In the genomic region with DNA sequence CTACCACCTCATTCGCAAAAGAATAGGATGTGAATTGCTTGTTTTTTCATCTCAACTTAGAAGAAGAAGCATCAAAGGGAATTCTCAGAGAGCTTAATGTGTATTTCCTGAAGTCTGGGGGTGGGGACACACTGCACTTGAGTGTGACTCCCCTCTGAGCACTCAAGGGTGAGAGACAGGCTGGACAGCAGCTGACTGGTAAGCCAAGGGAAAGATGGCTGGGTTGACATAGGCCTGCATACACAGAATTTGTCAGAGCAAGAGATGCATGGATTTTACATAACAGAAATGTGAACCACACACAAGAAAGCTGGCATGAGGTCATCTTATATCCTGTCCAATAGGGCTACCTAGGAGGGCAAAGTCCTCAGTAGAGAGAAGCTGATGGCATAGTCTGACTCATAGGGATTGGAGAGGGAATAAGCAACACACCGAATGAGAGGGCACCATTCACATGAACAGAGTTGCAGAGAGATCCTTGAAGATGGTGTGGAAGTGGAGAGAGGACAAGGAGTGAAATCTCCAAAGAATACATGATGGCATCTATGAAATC, we compare ENCODE assay signal across 11 cellular contexts.
DNase-seq lines count a peak whose midpoint lies in the region; ATAC-seq, FAIRE-seq and TF ChIP-seq lines count a peak whose summit lies in the region.
"Had no signal": no experiment of that assay in that cellular context is flagged by ENCODE, and none has a peak within 500 bp of the region (broad histone marks: within the 10 kb centered on the region; RNA-seq: fewer than 3 reads in every experiment).

No MANE protein-coding gene starts in this region.

- no peaks in the 10 kb centered on the region for H4K20me1 ChIP-seq in H1 (replicated peaks in 1 of 2; ENCODE audit: control insufficient read depth in 1 of 2, insufficient read depth in 2 of 2, low read length in 2 of 2)

- intact Hi-C loops in CD8-positive, alpha-beta T cell (cut with DNase I, micrococcal nuclease): no loop called here
- intact Hi-C loops in adrenal gland (cut with DNase I): no loop called here

- no peak for DNase-seq in H1 (ENCODE audit: low read depth in 1 of 2, low spot score in 2 of 2)
- DNase-seq in stimulated activated naive B cell treated with anti-CD40 and anti-IgM and Interleukin-4, amounts not matched to agents 10 μg/mL and 1 μg/mL and 100 μg/mL, for 72 hours: peak; percentile 30
- DNase-seq in CD8-positive, alpha-beta T cell: no peak
- no peak for DNase-seq in adrenal gland
- DNase-seq in ureter (ENCODE audit: low spot score): no peak

- peak; percentile 66 for ATAC-seq in GM18909 (IDR thresholded peaks at IDR 0.05; ENCODE audit: poor library complexity, unreplicated experiment)
- ATAC-seq in HG03520 (IDR thresholded peaks at IDR 0.05; ENCODE audit: unreplicated experiment): peak; percentile 44
- ATAC-seq in stimulated activated naive B cell treated with anti-CD40 and anti-IgM and Interleukin-4, amounts not matched to agents 10 μg/mL and 1 μg/mL and 100 μg/mL, for 72 hours (replicated peaks): peak; percentile 71 to 81
- no peak for ATAC-seq in CD8-positive, alpha-beta T cell
- ATAC-seq: gastroesophageal sphincter had no signal

- H4K91ac ChIP-seq in H1 (replicated peaks; ENCODE audit: insufficient read length, low read length): no peak overlapping the region

- no peak for TF ChIP-seq POLR2A in H1 (IDR thresholded peaks at IDR 0.05; ENCODE audit: control extremely low read depth in 1 of 2, low read depth in 2 of 2, low read length in 2 of 2)
- no peak for TF ChIP-seq POLR2A in adrenal gland (IDR thresholded peaks at IDR 0.05)

- no peak overlapping the region for H4K5ac ChIP-seq in H1 (ENCODE audit: insufficient read length, low read depth, low read length)

- no peak overlapping the region for H3K18ac ChIP-seq in H1 (ENCODE audit: extremely low read depth, low read length)

- no peak overlapping the region for H2BK12ac ChIP-seq in H1 (ENCODE audit: low read depth, low read length)

- H3K79me2 ChIP-seq in H1 (ENCODE audit: control insufficient read depth in 1 of 2, insufficient read depth in 2 of 2, low read length in 2 of 2): no peaks in the 10 kb centered on the region

- H2BK20ac ChIP-seq in H1 (ENCODE audit: low read length): no peak overlapping the region

- no peak overlapping the region for H3K4me3 ChIP-seq in H1 (ENCODE audit: extremely low read depth in 1 of 4, insufficient read depth in 2 of 4, low read depth in 3 of 4, low read length in 4 of 4)
- no peak overlapping the region for H3K4me3 ChIP-seq in CD8-positive, alpha-beta T cell (ENCODE audit: low read depth, low read length)
- no peak overlapping the region for H3K4me3 ChIP-seq in adrenal gland
- H3K4me3 ChIP-seq: gastroesophageal sphincter had no signal

- H3K9me3 Mint-ChIP-seq in stimulated activated naive B cell treated with anti-CD40 and anti-IgM and Interleukin-4, amounts not matched to agents 10 μg/mL and 1 μg/mL and 100 μg/mL, for 72 hours: peaks cover 3% of the 10 kb centered on the region in 2 donors
- H3K9me3 Mint-ChIP-seq in CD8-positive, alpha-beta T cell: no peaks in the 10 kb centered on the region
- H3K9me3 Mint-ChIP-seq: brain had no signal

- H3K36me3 ChIP-seq in H1 (ENCODE audit: control insufficient read depth in 2 of 4, insufficient read depth in 4 of 4, low read length in 3 of 4) (no peaks in the 10 kb centered on the region), adrenal gland (replicated peaks in 1 of 2) (no peaks in the 10 kb centered on the region)
- no peaks in the 10 kb centered on the region for H3K36me3 ChIP-seq in CD8-positive, alpha-beta T cell (ENCODE audit: insufficient read depth, low read length)
- H3K36me3 ChIP-seq: gastroesophageal sphincter, neutrophil had no signal

- no peak overlapping the region for H2AK5ac ChIP-seq in H1 (ENCODE audit: low read depth, low read length)

- H3K4me1 ChIP-seq in H1 (replicated peaks in 1 of 4; ENCODE audit: control insufficient read depth in 3 of 4, insufficient read depth in 4 of 4, low read length in 3 of 4) (peaks cover 0 to 4% (median 2%) of the 10 kb centered on the region in 4 experiments; a peak in 3 of 7 replicates), adrenal gland (replicated peaks in 1 of 2) (no peaks in the 10 kb centered on the region)
- H3K4me1 ChIP-seq in CD8-positive, alpha-beta T cell (ENCODE audit: insufficient read depth, low read length): peaks cover 4% of the 10 kb centered on the region
- H3K4me1 ChIP-seq: gastroesophageal sphincter had no signal

- H3K9me3 ChIP-seq in H1 (ENCODE audit: insufficient read depth in 2 of 2, low read depth in 1 of 2, low read length in 1 of 2) (no peaks in the 10 kb centered on the region), adrenal gland (replicated peaks in 1 of 3) (no peaks in the 10 kb centered on the region)
- H3K9me3 ChIP-seq in CD8-positive, alpha-beta T cell (ENCODE audit: low read length): no peaks in the 10 kb centered on the region
- H3K9me3 ChIP-seq: gastroesophageal sphincter, neutrophil had no signal

- H3K4ac ChIP-seq in H1 (replicated peaks; ENCODE audit: insufficient read length, low read depth, low read length): no peak overlapping the region

- no peak overlapping the region for H3K27ac ChIP-seq in H1 (ENCODE audit: low read depth, low read length)
- H3K27ac ChIP-seq in CD8-positive, alpha-beta T cell (ENCODE audit: low read depth, low read length): no peak overlapping the region
- no peak overlapping the region for H3K27ac ChIP-seq in adrenal gland
- H3K27ac ChIP-seq: gastroesophageal sphincter, KMS-11, neutrophil had no signal

- H3K4me2 ChIP-seq in H1 (ENCODE audit: insufficient read depth in 1 of 2, low read depth in 2 of 2, low read length in 2 of 2): no peak overlapping the region
- H3K4me2 ChIP-seq: KMS-11 had no signal

- no peak overlapping the region for H2BK120ac ChIP-seq in H1 (replicated peaks; ENCODE audit: low read depth, low read length)

- no peak overlapping the region for H2AFZ ChIP-seq in H1 (ENCODE audit: low read length)

- no peak overlapping the region for H3K9ac ChIP-seq in H1 (replicated peaks in 1 of 4; ENCODE audit: extremely low read depth in 1 of 4, low read depth in 3 of 4, low read length in 3 of 4)
- H3K9ac ChIP-seq: KMS-11 had no signal

- peaks cover 39 to 54% of the 10 kb centered on the region in 2 donors for H3K4me1 Mint-ChIP-seq in stimulated activated naive B cell treated with anti-CD40 and anti-IgM and Interleukin-4, amounts not matched to agents 10 μg/mL and 1 μg/mL and 100 μg/mL, for 72 hours
- peaks cover 7% of the 10 kb centered on the region for H3K4me1 Mint-ChIP-seq in CD8-positive, alpha-beta T cell (ENCODE audit: low read depth)

- H3K79me1 ChIP-seq in H1 (ENCODE audit: low read depth, low read length): no peaks in the 10 kb centered on the region

- H3K27me3 ChIP-seq in H1 (replicated peaks in 1 of 4; ENCODE audit: control insufficient read depth in 3 of 4, extremely low read depth in 1 of 4, insufficient read depth in 3 of 4, low read length in 3 of 4) (no peaks in the 10 kb centered on the region), adrenal gland (no peaks in the 10 kb centered on the region)
- no peaks in the 10 kb centered on the region for H3K27me3 ChIP-seq in CD8-positive, alpha-beta T cell (ENCODE audit: insufficient read depth, low read length)
- H3K27me3 ChIP-seq: gastroesophageal sphincter had no signal

- H3K23me2 ChIP-seq in H1 (ENCODE audit: low read depth, low read length): no peaks in the 10 kb centered on the region

- peak overlapping the region; percentile 67 to 75 for H3K4me3 Mint-ChIP-seq in stimulated activated naive B cell treated with anti-CD40 and anti-IgM and Interleukin-4, amounts not matched to agents 10 μg/mL and 1 μg/mL and 100 μg/mL, for 72 hours
- no peak overlapping the region for H3K4me3 Mint-ChIP-seq in CD8-positive, alpha-beta T cell
- H3K4me3 Mint-ChIP-seq: brain had no signal

- CTCF ChIA-PET in H1 (lab: Charles Lee; ENCODE audit: partially characterized antibody): interaction anchor here (0.7 to 3.9 kb wide), 12 partner anchors 10 to 227 kb away, joined by 3 to 16 read pairs (median 4); partner anchors contain the start of gene EPB41L4A
- CTCF ChIA-PET in CD8-positive, alpha-beta T cell (lab: Charles Lee): interaction anchor here (0.8 to 1.7 kb wide), 3 partner anchors 17 to 1073 kb away, joined by 3 to 7 read pairs (median 4); no protein-coding TSS in a partner anchor

- H3K23ac ChIP-seq in H1 (ENCODE audit: insufficient read length): no peak overlapping the region

- peak overlapping the region; percentile 94 for H3K27ac Mint-ChIP-seq in stimulated activated naive B cell treated with anti-CD40 and anti-IgM and Interleukin-4, amounts not matched to agents 10 μg/mL and 1 μg/mL and 100 μg/mL, for 72 hours
- H3K27ac Mint-ChIP-seq in CD8-positive, alpha-beta T cell: no peak overlapping the region
- H3K27ac Mint-ChIP-seq: brain had no signal

- POLR2A ChIA-PET in H1 (lab: Charles Lee; ENCODE audit: partially characterized antibody): interaction anchor here (0.6 to 1.1 kb wide), 2 partner anchors 206 to 368 kb away, joined by 3 read pairs; no protein-coding TSS in a partner anchor
- POLR2A ChIA-PET in CD8-positive, alpha-beta T cell (lab: Charles Lee): interaction anchor here (0.7 kb wide), 1 partner anchor 9 kb away, joined by 3 read pairs; no protein-coding TSS in a partner anchor

- no peaks in the 10 kb centered on the region for H3K27me3 Mint-ChIP-seq in stimulated activated naive B cell treated with anti-CD40 and anti-IgM and Interleukin-4, amounts not matched to agents 10 μg/mL and 1 μg/mL and 100 μg/mL, for 72 hours
- peaks cover 12% of the 10 kb centered on the region for H3K27me3 Mint-ChIP-seq in CD8-positive, alpha-beta T cell (ENCODE audit: low read depth)

- H3K56ac ChIP-seq in H1 (replicated peaks; ENCODE audit: insufficient read length, low read depth, low read length): no peak overlapping the region

- 66% methylated on average over 2 of the region's 2 CpGs; no CpG with 5 or more reads in 1 of the 2 experiments for WGBS in H1 (ENCODE audit: extremely low coverage in 1 of 2, insufficient coverage in 1 of 2, insufficient read length in 1 of 2, insufficient replicate concordance in 2 of 2, low coverage in 1 of 2, low lambda C conversion rate in 2 of 2, missing lambda C conversion rate in 1 of 2), 2 experiments
- WGBS in adrenal gland, 4 donors: 33 to 74% (median 49%) methylated on average over 2 of the region's 2 CpGs

- TF ChIP-seq EP300 in H1 (IDR thresholded peaks at IDR 0.05; ENCODE audit: borderline replicate concordance in 1 of 2, low read depth in 2 of 2, low read length in 2 of 2): no peak

- H4K8ac ChIP-seq in H1 (ENCODE audit: extremely low read depth, insufficient read depth, low read length): no peak overlapping the region

- H2BK15ac ChIP-seq in H1 (ENCODE audit: low read length): no peak overlapping the region

- H3K36me3 Mint-ChIP-seq in stimulated activated naive B cell treated with anti-CD40 and anti-IgM and Interleukin-4, amounts not matched to agents 10 μg/mL and 1 μg/mL and 100 μg/mL, for 72 hours: peaks cover 3 to 22% of the 10 kb centered on the region in 2 donors
- H3K36me3 Mint-ChIP-seq in CD8-positive, alpha-beta T cell: no peaks in the 10 kb centered on the region
- H3K36me3 Mint-ChIP-seq: brain had no signal

- H2BK5ac ChIP-seq in H1 (ENCODE audit: low read depth, low read length): no peak overlapping the region

- H3K14ac ChIP-seq in H1 (ENCODE audit: insufficient read length): no peak overlapping the region

- TF ChIP-seq RAD21 in H1 (IDR thresholded peaks at IDR 0.05 in 1 of 2, conservative IDR thresholded peaks at IDR 0.05 in 1 of 2; ENCODE audit: low read depth in 2 of 2, low read length in 2 of 2): no peak

- no peak for TF ChIP-seq CTCF in H1 (IDR thresholded peaks at IDR 0.05; ENCODE audit: control extremely low read depth in 1 of 3, insufficient read depth in 1 of 3, low read depth in 1 of 3, low read length in 3 of 3)
- TF ChIP-seq CTCF in CD8-positive, alpha-beta T cell (IDR thresholded peaks at IDR 0.05): no peak
- TF ChIP-seq CTCF in adrenal gland (IDR thresholded peaks at IDR 0.05): no peak

- FAIRE-seq in H1 (lab: Jason Lieb, UNC): no peak
